ENCODE assay signal across 19 cellular contexts in genomic region chr4:103021120-103021519, GRCh38.
"Had no signal": no experiment of that assay in that cellular context is flagged by ENCODE, and none has a peak within 500 bp of the region (broad histone marks: within the 10 kb centered on the region; RNA-seq: fewer than 3 reads in every experiment).

No MANE protein-coding gene starts in this region.

- H3K36me3 Mint-ChIP-seq: type B pancreatic cell had no signal

- DNase-seq: activated CD4-positive, alpha-beta T cell treated with anti-CD3 and anti-CD28 coated beads, Interleukin-2, amount 50 U/mL, for 1 hour; activated CD8-positive, alpha-beta memory T cell treated with anti-CD3 and anti-CD28 coated beads, Interleukin-2, amount 50 U/mL, for 48 hours; activated effector memory CD4-positive, alpha-beta T cell treated with anti-CD3 and anti-CD28 coated beads, Interleukin-2, amount 50 U/mL, for 16 hours; activated naive CD4-positive, alpha-beta T cell treated with anti-CD3 and anti-CD28 coated beads, Interleukin-2, amount 50 U/mL, for 16 hours; activated T-cell treated with anti-CD3 and anti-CD28 coated beads, Interleukin-2, amount 50 U/mL, for 48 hours; effector CD8-positive, alpha-beta T cell; mesendoderm; nephron progenitor cell; occipital lobe; right cardiac atrium; small intestine; stimulated activated CD4-positive, alpha-beta T cell treated with anti-CD3 and anti-CD28 coated beads, Interleukin-15, amount 100 ng/mL, for 24 hours; stimulated activated CD4-positive, alpha-beta T cell treated with anti-CD3 and anti-CD28 coated beads, Interleukin-4, amount 100 ng/mL, for 1 hour; T1000; testis had no signal

- H3K4me3 Mint-ChIP-seq: dendritic cell treated with granulocyte-macrophage colony-stimulating factor and Interleukin-4, amounts not matched to agents 40 ng/mL and 50 ng/mL, for 4 days had no signal

- ATAC-seq: right cardiac atrium had no signal

- H3K27ac Mint-ChIP-seq: dendritic cell treated with granulocyte-macrophage colony-stimulating factor and Interleukin-4, amounts not matched to agents 40 ng/mL and 50 ng/mL, for 4 days; nephron progenitor cell had no signal

- H3K9me3 ChIP-seq: esophagus muscularis mucosa, testis had no signal

- H3K27me3 ChIP-seq: esophagus muscularis mucosa, testis had no signal

- H3K27me3 Mint-ChIP-seq: dendritic cell treated with granulocyte-macrophage colony-stimulating factor and Interleukin-4, amounts not matched to agents 40 ng/mL and 50 ng/mL, for 4 days; progenitor cell of endocrine pancreas; type B pancreatic cell had no signal

- H3K4me3 ChIP-seq: esophagus muscularis mucosa, testis had no signal

- H3K9me3 Mint-ChIP-seq: dendritic cell treated with granulocyte-macrophage colony-stimulating factor and Interleukin-4, amounts not matched to agents 40 ng/mL and 50 ng/mL, for 4 days; type B pancreatic cell had no signal
